In genomic region chr7:98868450-98868849, GRCh38 we compare ENCODE assay signal across 18 cellular contexts. TPM values are rescaled to one million over a fixed set of nuclear protein-coding genes. Genes with fewer than 3 reads are reported as not detected.
DNase-seq lines count a peak whose midpoint lies in the region; ATAC-seq and TF ChIP-seq lines count a peak whose summit lies in the region.
"Had no signal": no experiment of that assay in that cellular context is flagged by ENCODE, and none has a peak within 500 bp of the region (broad histone marks: within the 10 kb centered on the region; RNA-seq: fewer than 3 reads in every experiment).

No MANE protein-coding gene starts in this region.

- H3K4me1 Mint-ChIP-seq in brain (peaks cover 30% of the 10 kb centered on the region), naive B cell (peaks cover 5 to 10% (median 10%) of the 10 kb centered on the region in 3 donors)
- no peaks in the 10 kb centered on the region for H3K4me1 Mint-ChIP-seq in activated CD8-positive, alpha-beta T cell treated with anti-CD3 and anti-CD28 coated beads for 36 hours (ENCODE audit: low read depth)

- intact Hi-C loops in activated CD8-positive, alpha-beta T cell treated with anti-CD3 and anti-CD28 coated beads for 36 hours (cut with micrococcal nuclease): no loop called here

- CTCF ChIA-PET in activated CD8-positive, alpha-beta T cell treated with anti-CD3 and anti-CD28 coated beads for 36 hours (lab: Charles Lee): no interaction called here

- no peak overlapping the region for H3K27ac Mint-ChIP-seq in brain
- H3K27ac Mint-ChIP-seq in naive B cell: no peak overlapping the region
- H3K27ac Mint-ChIP-seq in activated CD8-positive, alpha-beta T cell treated with anti-CD3 and anti-CD28 coated beads for 36 hours: no peak overlapping the region

- DNase-seq in CD1c-positive myeloid dendritic cell (ENCODE audit: extremely low spot score) (peak; percentile 64), MV-4-11 (lab: John Stamatoyannopoulos, UW) (peak; percentile 22), naive B cell (no peak), AG08395 (ENCODE audit: low spot score) (no peak), superior temporal gyrus (ENCODE audit: extremely low spot score) (no peak)
- no peak for DNase-seq in activated CD8-positive, alpha-beta T cell treated with anti-CD3 and anti-CD28 coated beads for 36 hours
- DNase-seq: BE2C; CD8-positive, alpha-beta memory T cell; GF-D8; NCI-H1105 treated with DMSO at 0.1 percent for 48 hours; NCI-H446; NCI-H69; PC-9; SW 1271 had no signal

- POLR2A ChIA-PET in activated CD8-positive, alpha-beta T cell treated with anti-CD3 and anti-CD28 coated beads for 36 hours (lab: Charles Lee): interaction anchor here (0.7 kb wide), 1 partner anchor 9 kb away, joined by 3 read pairs; no protein-coding TSS in a partner anchor

- no peak for ATAC-seq in naive B cell (ENCODE audit: low read depth in 2 of 2)
- no peak for ATAC-seq in activated CD8-positive, alpha-beta T cell treated with anti-CD3 and anti-CD28 coated beads for 36 hours
- ATAC-seq in GM21528 (IDR thresholded peaks at IDR 0.05; ENCODE audit: low FRiP score, unreplicated experiment): no peak
- ATAC-seq: HepG2 had no signal

- no peaks in the 10 kb centered on the region for H3K36me3 Mint-ChIP-seq in brain
- H3K36me3 Mint-ChIP-seq in naive B cell: no peaks in the 10 kb centered on the region
- no peaks in the 10 kb centered on the region for H3K36me3 Mint-ChIP-seq in activated CD8-positive, alpha-beta T cell treated with anti-CD3 and anti-CD28 coated beads for 36 hours (ENCODE audit: low read depth)
- H3K36me3 Mint-ChIP-seq: CD8-positive, alpha-beta memory T cell had no signal

- H3K27me3 Mint-ChIP-seq in brain (peaks cover 51% of the 10 kb centered on the region), naive B cell (peaks cover 13 to 39% (median 15%) of the 10 kb centered on the region in 3 donors)
- H3K27me3 Mint-ChIP-seq in activated CD8-positive, alpha-beta T cell treated with anti-CD3 and anti-CD28 coated beads for 36 hours: peaks cover 24% of the 10 kb centered on the region

- no peak for TF ChIP-seq CTCF in brain (conservative IDR thresholded peaks at IDR 0.05)
- TF ChIP-seq CTCF in activated CD8-positive, alpha-beta T cell treated with anti-CD3 and anti-CD28 coated beads for 36 hours (IDR thresholded peaks at IDR 0.05): no peak

- peaks cover 0 to 2% (median 0%) of the 10 kb centered on the region in 5 experiments for H3K9me3 Mint-ChIP-seq in brain
- H3K9me3 Mint-ChIP-seq in naive B cell: no peaks in the 10 kb centered on the region
- H3K9me3 Mint-ChIP-seq in activated CD8-positive, alpha-beta T cell treated with anti-CD3 and anti-CD28 coated beads for 36 hours: no peaks in the 10 kb centered on the region
- H3K9me3 Mint-ChIP-seq: CD8-positive, alpha-beta memory T cell had no signal

- H3K4me3 Mint-ChIP-seq in brain: peak overlapping the region; percentile 35 to 80 (median 79)
- H3K4me3 Mint-ChIP-seq in naive B cell: peak overlapping the region in 7 of 8 donors; percentile 10 to 92 (median 39)
- H3K4me3 Mint-ChIP-seq in activated CD8-positive, alpha-beta T cell treated with anti-CD3 and anti-CD28 coated beads for 36 hours: no peak overlapping the region

RNA-seq across cellular contexts. Expression of gene TMEM130, which starts 1.4 kb away (rescaled TPM):
- polyA plus RNA-seq in brain (ENCODE audit: insufficient read depth, low read depth, low replicate concordance): 62.5 TPM
- under 1 TPM in 1 of 6 donors, not detected in 5; 0.32 TPM for polyA plus RNA-seq in naive B cell (ENCODE audit: low read depth in 6 of 6)
- under 1 TPM in 1 of 2 experiments, not detected in 1; 0.38 TPM for total RNA-seq in activated CD8-positive, alpha-beta T cell treated with anti-CD3 and anti-CD28 coated beads for 36 hours
- total RNA-seq: CD8-positive, alpha-beta memory T cell; HepG2; SK-MEL-5 had no signal
- polyA plus RNA-seq: CD8-positive, alpha-beta memory T cell; HepG2 had no signal

RNA-seq across cellular contexts. Expression of gene TRRAP, which starts 9.9 kb away (rescaled TPM):
- polyA plus RNA-seq in brain (ENCODE audit: insufficient read depth, low read depth, low replicate concordance) (32.3 TPM), naive B cell (ENCODE audit: low read depth in 6 of 6) (1 to 10 TPM in 5 of 6 donors, under 1 TPM in 1; 0.09 to 7.1 (median 3.1) TPM)
- total RNA-seq in activated CD8-positive, alpha-beta T cell treated with anti-CD3 and anti-CD28 coated beads for 36 hours: 10 to 100 TPM; 45.5 to 48.2 TPM

Comparison
In these comparisons a context has a peak if more than half of its experiments do, and no peak if none do; other contexts are left out.
1. DNase-seq: peak in CD1c-positive myeloid dendritic cell (single experiment) and MV-4-11 (single experiment); none in naive B cell (single experiment), AG08395 (single experiment), activated CD8-positive, alpha-beta T cell treated with anti-CD3 and anti-CD28 coated beads for 36 hours (single experiment) and superior temporal gyrus (single experiment).
2. RNA of gene TMEM130, which starts 1.4 kb away (polyA plus RNA-seq): 62.5 TPM in brain (single experiment); 0.32 TPM in naive B cell; every median in the first group is over 10 times any median in the second.